In the genomic region with DNA sequence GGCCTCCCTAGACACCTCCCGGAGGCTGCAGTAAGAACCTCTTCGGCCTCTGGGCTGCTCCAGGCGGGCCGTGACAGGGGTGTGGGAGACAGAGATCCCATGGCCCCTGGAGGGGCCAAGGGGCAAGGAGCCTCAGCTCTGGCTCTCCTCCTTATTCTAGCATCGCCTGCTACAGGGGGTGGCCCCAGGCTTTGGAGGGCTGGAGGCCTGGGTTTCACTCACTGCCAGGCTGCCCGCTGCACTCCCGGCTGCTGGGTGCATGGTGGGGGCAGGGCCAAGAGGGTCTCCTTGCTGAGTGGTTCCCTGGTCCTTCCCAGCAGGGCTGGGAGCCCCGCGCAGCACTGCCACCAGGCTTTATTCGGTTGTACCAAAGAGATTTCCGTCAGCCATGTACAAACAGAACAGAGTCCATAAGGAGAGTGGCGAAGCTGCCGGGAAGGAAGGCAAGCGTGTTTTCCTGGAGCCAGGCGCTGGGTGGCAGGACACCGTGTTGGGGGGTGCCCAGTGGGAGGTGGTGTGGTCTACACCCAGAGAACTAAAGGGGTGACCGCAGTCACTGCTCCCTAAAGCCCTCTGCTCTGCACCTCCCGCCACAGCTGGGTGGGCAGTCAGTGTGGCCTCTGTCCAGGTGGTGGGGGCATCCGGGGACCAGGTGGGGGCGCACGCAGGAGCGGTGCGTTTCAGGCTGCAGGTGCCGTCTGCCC, we compare ENCODE assay signal across 11 cellular contexts. TPM values are rescaled to one million over a fixed set of nuclear protein-coding genes. Genes with fewer than 3 reads are reported as not detected.
DNase-seq lines count a peak whose midpoint lies in the region; TF ChIP-seq lines count a peak whose summit lies in the region.
"Had no signal": no experiment of that assay in that cellular context is flagged by ENCODE, and none has a peak within 500 bp of the region (broad histone marks: within the 10 kb centered on the region; RNA-seq: fewer than 3 reads in every experiment).

No MANE protein-coding gene starts in this region.

- H3K4me1 ChIP-seq in PC-9 (replicated peaks; ENCODE audit: insufficient read depth) = peaks cover 9% of the 10 kb centered on the region

- POLR2A ChIA-PET in PC-9 (lab: Charles Lee; ENCODE audit: unreplicated experiment) = no interaction called here

- TSS peak; percentile 2 for BruUV-seq in PC-9 (replicated peaks; lab: Mats Ljungman, UMichigan)

- H3F3A ChIP-seq in PC-9 (ENCODE audit: insufficient read depth, low read depth) = peaks cover 4% of the 10 kb centered on the region; the same call in 1 of the 2 replicates

- no peaks in the 10 kb centered on the region for H3K79me2 ChIP-seq in PC-9 (ENCODE audit: low read depth)

- no peaks in the 10 kb centered on the region for H3K36me3 ChIP-seq in PC-9 (ENCODE audit: low read depth)

- H3K27ac ChIP-seq in 22Rv1 (peak overlapping the region; percentile 72), PC-9 (no peak overlapping the region)
- H3K27ac ChIP-seq: A549 had no signal

- no peak for TF ChIP-seq CTCF in 22Rv1 (IDR thresholded peaks at IDR 0.05)
- no peak for TF ChIP-seq CTCF in PC-9 (conservative IDR thresholded peaks at IDR 0.05)

- no peak overlapping the region for H3K4me2 ChIP-seq in PC-9
- H3K4me2 ChIP-seq: A549 had no signal

- DNase-seq in PC-9 (no peak), dedifferentiated amniotic fluid mesenchymal stem cell (ENCODE audit: extremely low spot score) (no peak)
- no peak for DNase-seq in activated naive CD4-positive, alpha-beta T cell treated with Interleukin-2 at 50 U/mL for 16 hours
- DNase-seq: H9, MM.1S, NCI-H1105 treated with DMSO at 0.1 percent for 48 hours, NCI-H187, NCI-H446, SHP77 had no signal

- no peak overlapping the region for H3K4me3 ChIP-seq in PC-9
- H3K4me3 ChIP-seq: A549 had no signal

- no peaks in the 10 kb centered on the region for H4K20me1 ChIP-seq in PC-9 (ENCODE audit: insufficient read depth)

- no peak overlapping the region for H2AFZ ChIP-seq in PC-9

- CTCF ChIA-PET in PC-9 (lab: Charles Lee) = no interaction called here

- H3K9me3 ChIP-seq in PC-9 (ENCODE audit: insufficient read depth, low read depth) = no peaks in the 10 kb centered on the region
- H3K9me3 ChIP-seq: A549 had no signal

- intact Hi-C loops in PC-9 (cut with micrococcal nuclease; ENCODE audit: unreplicated experiment) = no loop called here

- H3K9me2 ChIP-seq in PC-9 (ENCODE audit: insufficient read depth) = no peaks in the 10 kb centered on the region

- H3K27me3 ChIP-seq in PC-9 (ENCODE audit: insufficient read depth, low read depth) = no peaks in the 10 kb centered on the region

RNA-seq across cellular contexts. Expression of a gene that starts 2.0 kb away (rescaled TPM):
- 0.83 and 1.1 TPM in 2 replicates for total RNA-seq in PC-9 (2021)

RNA-seq across cellular contexts. Expression of a gene that starts 7.2 kb away (rescaled TPM):
- total RNA-seq in PC-9 (2021) = 54.7 and 82.2 TPM in 2 replicates

RNA-seq across cellular contexts. Expression of a gene that starts 12.5 kb away (rescaled TPM):
- 187 and 256 TPM in 2 replicates for total RNA-seq in PC-9 (2021)

RNA-seq across cellular contexts. Expression of a gene that starts 12.7 kb away (rescaled TPM):
- 138 and 156 TPM in 2 replicates for total RNA-seq in PC-9 (2021)

RNA-seq across cellular contexts. Expression of a gene that starts 13.9 kb away (rescaled TPM):
- 78.3 and 98.5 TPM in 2 replicates for total RNA-seq in PC-9 (2021)
